17 cellular contexts compared by ENCODE assay signal in genomic region chr21:25329227-25329626, GRCh38.
DNase-seq lines count a peak whose midpoint lies in the region; TF ChIP-seq lines count a peak whose summit lies in the region.
"Had no signal": no experiment of that assay in that cellular context is flagged by ENCODE, and none has a peak within 500 bp of the region (broad histone marks: within the 10 kb centered on the region; RNA-seq: fewer than 3 reads in every experiment).

No MANE protein-coding gene starts in this region.

- no peak overlapping the region for H4K5ac ChIP-seq in H9 (ENCODE audit: insufficient read length, low read depth, low read length)

- H3K4ac ChIP-seq in H9 (ENCODE audit: low read depth, low read length): no peak overlapping the region

- CTCF ChIA-PET in RWPE1 (lab: Yijun Ruan, JAX): no interaction called here

- no peak overlapping the region for H2AFZ ChIP-seq in fibroblast of lung (ENCODE audit: low read length)
- no peak overlapping the region for H2AFZ ChIP-seq in H9 (ENCODE audit: low read length)
- H2AFZ ChIP-seq in hepatocyte: no peak overlapping the region

- H3K79me2 ChIP-seq in fibroblast of lung (ENCODE audit: control insufficient read depth, insufficient read depth, low read length) (no peaks in the 10 kb centered on the region), H9 (ENCODE audit: insufficient read depth, low read length) (no peaks in the 10 kb centered on the region), hepatocyte (no peaks in the 10 kb centered on the region)

- POLR2A ChIA-PET in RWPE1 (lab: Yijun Ruan, JAX; ENCODE audit: low non-redundant PET): no interaction called here

- H4K91ac ChIP-seq in H9 (ENCODE audit: insufficient read length, low read depth, low read length): no peak overlapping the region

- no peak overlapping the region for H2BK15ac ChIP-seq in H9 (ENCODE audit: low read depth, low read length)

- no peak overlapping the region for H3K18ac ChIP-seq in H9 (ENCODE audit: insufficient read length, low read depth, low read length)

- no peak overlapping the region for H3K14ac ChIP-seq in H9 (ENCODE audit: insufficient read depth, low read length)

- H3K56ac ChIP-seq in H9 (ENCODE audit: insufficient read length, low read depth, low read length): no peak overlapping the region

- H2BK120ac ChIP-seq in H9 (ENCODE audit: low read depth, low read length, poor library complexity, severe bottlenecking): no peak overlapping the region

- no peaks in the 10 kb centered on the region for H3K79me1 ChIP-seq in H9 (ENCODE audit: insufficient read depth, low read depth, low read length, poor library complexity, severe bottlenecking)

- H3K27ac ChIP-seq in RWPE1: peak overlapping the region; percentile 81
- peak overlapping the region; percentile 87 for H3K27ac ChIP-seq in fibroblast of lung (ENCODE audit: insufficient read depth, low read length)
- H3K27ac ChIP-seq in H9 (ENCODE audit: insufficient read length, low read depth, low read length): no peak overlapping the region
- no peak overlapping the region for H3K27ac ChIP-seq in hepatocyte

- peaks cover 23% of the 10 kb centered on the region in 2 experiments for H3K4me1 Mint-ChIP-seq in H9
- H3K4me1 Mint-ChIP-seq: activated naive CD8-positive, alpha-beta T cell treated with anti-CD3 and anti-CD28 coated beads, Interleukin-2, amount 50 U/mL, for 24 hours; IgD-negative memory B cell had no signal

- no peaks in the 10 kb centered on the region; a peak in 2 of 5 replicates for H3K9me3 Mint-ChIP-seq in H9
- H3K9me3 Mint-ChIP-seq: activated naive CD8-positive, alpha-beta T cell treated with anti-CD3 and anti-CD28 coated beads, Interleukin-2, amount 50 U/mL, for 24 hours had no signal

- DNase-seq in GM04503 (ENCODE audit: low read depth): peak; percentile 78
- peak; percentile 85 for DNase-seq in RWPE1 (ENCODE audit: low spot score)
- DNase-seq in fibroblast of lung (ENCODE audit: low read depth in 2 of 2): peak; percentile 78 to 92
- DNase-seq in stimulated activated CD4-positive, alpha-beta T cell treated with anti-CD3 and anti-CD28 coated beads, Interleukin-2, amount 100 ng/mL, for 24 hours: no peak
- no peak for DNase-seq in H9
- no peak for DNase-seq in hepatocyte (ENCODE audit: low spot score)
- DNase-seq: activated CD4-positive, CD25-positive, alpha-beta regulatory T cell treated with anti-CD3 and anti-CD28 coated beads, Interleukin-2, amount 50 U/mL, for 72 hours; activated naive CD8-positive, alpha-beta T cell treated with anti-CD3 and anti-CD28 coated beads, Interleukin-2, amount 50 U/mL, for 24 hours; Caco-2; head of caudate nucleus; left colon; naive B cell; NCI-H1417 treated with DMSO at 0.1 percent for 48 hours; retina; stimulated activated naive CD4-positive, alpha-beta T cell treated with Interleukin-2 at 50 U/mL for 16 hours had no signal

- no peak overlapping the region for H2BK12ac ChIP-seq in H9 (ENCODE audit: insufficient read length, low read depth, low read length)

- no peak overlapping the region for H2BK5ac ChIP-seq in H9 (ENCODE audit: insufficient read length, low read length)

- H3K4me3 ChIP-seq in fibroblast of lung (replicated peaks in 1 of 4; ENCODE audit: control extremely low read depth in 1 of 4, insufficient read depth in 1 of 4, low read depth in 3 of 4, low read length in 4 of 4): no peak overlapping the region
- peak overlapping the region; percentile 35 for H3K4me3 ChIP-seq in skeletal muscle satellite cell (ENCODE audit: low read length)
- H3K4me3 ChIP-seq in hepatocyte: no peak overlapping the region

- TF ChIP-seq CTCF in RWPE1 (conservative IDR thresholded peaks at IDR 0.05; ENCODE audit: low read depth): no peak
- TF ChIP-seq CTCF in fibroblast of lung (conservative IDR thresholded peaks at IDR 0.05 in 1 of 2, IDR thresholded peaks at IDR 0.05 in 1 of 2; ENCODE audit: low read depth in 1 of 2, low read length in 2 of 2): no peak
- no peak for TF ChIP-seq CTCF in H9 (conservative IDR thresholded peaks at IDR 0.05)
- TF ChIP-seq CTCF in hepatocyte (IDR thresholded peaks at IDR 0.05; ENCODE audit: poor library complexity): no peak

- H3T11ph ChIP-seq in H9 (ENCODE audit: low read length): no peak overlapping the region

- H4K20me1 ChIP-seq in fibroblast of lung (ENCODE audit: control insufficient read depth, extremely low read depth, insufficient read depth, low read length) (no peaks in the 10 kb centered on the region), H9 (ENCODE audit: control insufficient read depth, insufficient read depth, insufficient read length) (no peaks in the 10 kb centered on the region), hepatocyte (ENCODE audit: insufficient read depth, poor library complexity, severe bottlenecking) (no peaks in the 10 kb centered on the region)

- H2BK20ac ChIP-seq in H9 (ENCODE audit: low read depth, low read length, poor library complexity, severe bottlenecking): no peak overlapping the region

- H4K8ac ChIP-seq in H9 (replicated peaks; ENCODE audit: insufficient read length, low read depth, low read length): no peak overlapping the region

- H3K4me2 ChIP-seq in fibroblast of lung (ENCODE audit: extremely low read depth, insufficient read depth, low read length) (peak overlapping the region; percentile 6), skeletal muscle satellite cell (ENCODE audit: low read length) (peak overlapping the region; percentile 72), H9 (ENCODE audit: insufficient read depth, insufficient read length, low read length) (no peak overlapping the region), hepatocyte (no peak overlapping the region)

- H3K9ac ChIP-seq in fibroblast of lung (ENCODE audit: insufficient read depth, low read length): no peak overlapping the region
- H3K9ac ChIP-seq in skeletal muscle satellite cell (ENCODE audit: low read depth, low read length): peak overlapping the region; percentile 66
- no peak overlapping the region for H3K9ac ChIP-seq in H9 (ENCODE audit: extremely low read depth, insufficient read length, low read length)

- H3K9me2 ChIP-seq in hepatocyte (replicated peaks; ENCODE audit: insufficient read depth): no peaks in the 10 kb centered on the region

- no peak overlapping the region for H2AK5ac ChIP-seq in H9 (ENCODE audit: insufficient read length, low read length)

- H3K23ac ChIP-seq in H9 (ENCODE audit: insufficient read length, low read depth, low read length): no peak overlapping the region

- no peak overlapping the region for H3K4me3 Mint-ChIP-seq in H9
- H3K4me3 Mint-ChIP-seq: activated naive CD8-positive, alpha-beta T cell treated with anti-CD3 and anti-CD28 coated beads, Interleukin-2, amount 50 U/mL, for 24 hours; IgD-negative memory B cell; naive B cell had no signal

- H3K23me2 ChIP-seq in H9 (ENCODE audit: insufficient read length, low read depth, low read length, poor library complexity, severe bottlenecking): no peaks in the 10 kb centered on the region

- no peaks in the 10 kb centered on the region for H3K27me3 Mint-ChIP-seq in H9 (ENCODE audit: low read depth)
- H3K27me3 Mint-ChIP-seq: IgD-negative memory B cell, naive B cell had no signal

- WGBS in H9 (ENCODE audit: extremely low coverage, insufficient read length, low lambda C conversion rate): no CpG with 5 or more reads among the region's 2 CpGs
- 72% methylated on average over 2 of the region's 2 CpGs for WGBS in hepatocyte (ENCODE audit: low lambda C conversion rate, missing lambda C conversion rate)

- H3K4me1 ChIP-seq in fibroblast of lung (ENCODE audit: control insufficient read depth, extremely low read depth, insufficient read depth, low read length): peaks cover 12% of the 10 kb centered on the region
- peaks cover 23% of the 10 kb centered on the region for H3K4me1 ChIP-seq in skeletal muscle satellite cell (ENCODE audit: control insufficient read depth, insufficient read depth, low read length)
- peaks cover 6% of the 10 kb centered on the region; the same call in 1 of the 2 replicates for H3K4me1 ChIP-seq in H9 (ENCODE audit: insufficient read depth, low read length)
- no peaks in the 10 kb centered on the region for H3K4me1 ChIP-seq in hepatocyte (ENCODE audit: insufficient read depth)
- H3K4me1 ChIP-seq: Caco-2 had no signal

- H3K36me3 ChIP-seq in fibroblast of lung (ENCODE audit: control insufficient read depth, insufficient read depth, low read length) (no peaks in the 10 kb centered on the region), skeletal muscle satellite cell (ENCODE audit: insufficient read depth, low read length) (no peaks in the 10 kb centered on the region), hepatocyte (replicated peaks; ENCODE audit: insufficient read depth, low read depth) (no peaks in the 10 kb centered on the region)

- H3K9me3 ChIP-seq in fibroblast of lung (ENCODE audit: control insufficient read depth, insufficient read depth, low read depth, low read length) (no peaks in the 10 kb centered on the region), skeletal muscle satellite cell (replicated peaks; ENCODE audit: low read length) (no peaks in the 10 kb centered on the region), H9 (ENCODE audit: control insufficient read depth, low read depth, low read length) (no peaks in the 10 kb centered on the region), hepatocyte (ENCODE audit: low read depth) (no peaks in the 10 kb centered on the region)

- H3K27me3 ChIP-seq in fibroblast of lung (ENCODE audit: control insufficient read depth, insufficient read depth, low read length): no peaks in the 10 kb centered on the region
- H3K27me3 ChIP-seq in skeletal muscle satellite cell (ENCODE audit: control insufficient read depth, insufficient read depth, low read length): no peaks in the 10 kb centered on the region
- no peaks in the 10 kb centered on the region for H3K27me3 ChIP-seq in H9 (ENCODE audit: insufficient read depth, low read length)
- no peaks in the 10 kb centered on the region for H3K27me3 ChIP-seq in hepatocyte

- no peaks in the 10 kb centered on the region; a peak in 1 of 7 replicates for H3K36me3 Mint-ChIP-seq in H9 (ENCODE audit: insufficient read depth in 1 of 3, low read depth in 3 of 3)
- H3K36me3 Mint-ChIP-seq: IgD-negative memory B cell, naive B cell had no signal

- H3K27ac Mint-ChIP-seq in H9: no peak overlapping the region
- H3K27ac Mint-ChIP-seq: activated naive CD8-positive, alpha-beta T cell treated with anti-CD3 and anti-CD28 coated beads, Interleukin-2, amount 50 U/mL, for 24 hours; IgD-negative memory B cell; naive B cell had no signal

Comparison
In these comparisons a context has a peak if more than half of its experiments do, and no peak if none do; other contexts are left out.
1. DNase-seq: peak in GM04503 (single experiment), RWPE1 (single experiment) and fibroblast of lung (2 of 2); none in stimulated activated CD4-positive, alpha-beta T cell treated with anti-CD3 and anti-CD28 coated beads, Interleukin-2, amount 100 ng/mL, for 24 hours (0 of 2), H9 (single experiment) and hepatocyte (single experiment).
2. H3K27ac ChIP-seq: peak in RWPE1 (single experiment) and fibroblast of lung (single experiment); none in H9 (single experiment) and hepatocyte (single experiment).
3. H3K4me2 ChIP-seq: peak in fibroblast of lung (single experiment) and skeletal muscle satellite cell (single experiment); none in H9 (single experiment) and hepatocyte (single experiment).